ENCODE assay signal across 13 cellular contexts in genomic region chr14:25116607-25117006, GRCh38.
"Had no signal": no experiment of that assay in that cellular context is flagged by ENCODE, and none has a peak within 500 bp of the region (broad histone marks: within the 10 kb centered on the region; RNA-seq: fewer than 3 reads in every experiment).

No MANE protein-coding gene starts in this region.

- H3K27me3 ChIP-seq: spleen had no signal

- H3K4me1 Mint-ChIP-seq: activated B cell treated with CpG ODN at 0.5 μM for 24 hours; activated CD4-positive, alpha-beta T cell treated with anti-CD3 and anti-CD28 coated beads, Interleukin-2, amount 10 ng/mL, durations not matched to agents 24 days and 14 days; stimulated activated naive CD8-positive, alpha-beta T cell treated with anti-CD3 and anti-CD28 coated beads, Interleukin-15, amount 100 ng/mL, for 72 hours had no signal

- H3K36me3 Mint-ChIP-seq: activated naive CD8-positive, alpha-beta T cell had no signal

- H3K9me3 ChIP-seq: prostate gland, spleen had no signal

- H3K27ac ChIP-seq: prostate gland, SK-N-MC, spleen had no signal

- H3K9me3 Mint-ChIP-seq: activated B cell treated with CpG ODN at 0.5 μM for 24 hours; activated CD4-positive, alpha-beta T cell treated with anti-CD3 and anti-CD28 coated beads, Interleukin-2, amount 10 ng/mL, durations not matched to agents 24 days and 14 days had no signal

- H3K4me3 ChIP-seq: prostate gland, SK-N-MC, spleen had no signal

- H3K4me3 Mint-ChIP-seq: activated B cell treated with CpG ODN at 0.5 μM for 24 hours; activated CD4-positive, alpha-beta T cell treated with anti-CD3 and anti-CD28 coated beads, Interleukin-2, amount 10 ng/mL, durations not matched to agents 24 days and 14 days; activated CD8-positive, alpha-beta T cell treated with anti-CD3 and anti-CD28 coated beads, Interleukin-2, amount 10 ng/mL, durations not matched to agents 7 days and 5 days; activated naive CD8-positive, alpha-beta T cell; stimulated activated naive CD8-positive, alpha-beta T cell treated with anti-CD3 and anti-CD28 coated beads, Interleukin-15, amount 100 ng/mL, for 72 hours had no signal

- H3K36me3 ChIP-seq: prostate gland, spleen had no signal

- DNase-seq: activated B cell treated with CpG ODN at 0.5 μM for 24 hours; activated CD4-positive, alpha-beta T cell treated with anti-CD3 and anti-CD28 coated beads, Interleukin-2, amount 10 ng/mL, durations not matched to agents 24 days and 14 days; activated CD8-positive, alpha-beta memory T cell treated with anti-CD3 and anti-CD28 coated beads, Interleukin-2, amount 50 U/mL, for 4 hours; activated CD8-positive, alpha-beta T cell treated with anti-CD3 and anti-CD28 coated beads, Interleukin-2, amount 10 ng/mL, durations not matched to agents 7 days and 5 days; activated effector memory CD4-positive, alpha-beta T cell treated with anti-CD3 and anti-CD28 coated beads, Interleukin-2, amount 50 U/mL, for 16 hours; activated T-cell treated with anti-CD3 and anti-CD28 coated beads, Interleukin-2, amount 50 U/mL, for 48 hours; right cardiac atrium; spleen; stimulated activated naive CD8-positive, alpha-beta T cell treated with anti-CD3 and anti-CD28 coated beads, Interleukin-15, amount 100 ng/mL, for 72 hours had no signal

- H3K27me3 Mint-ChIP-seq: activated CD4-positive, alpha-beta T cell treated with anti-CD3 and anti-CD28 coated beads, Interleukin-2, amount 10 ng/mL, durations not matched to agents 24 days and 14 days had no signal

- H3K27ac Mint-ChIP-seq: activated B cell treated with CpG ODN at 0.5 μM for 24 hours; activated CD4-positive, alpha-beta T cell treated with anti-CD3 and anti-CD28 coated beads, Interleukin-2, amount 10 ng/mL, durations not matched to agents 24 days and 14 days; activated CD8-positive, alpha-beta T cell treated with anti-CD3 and anti-CD28 coated beads, Interleukin-2, amount 10 ng/mL, durations not matched to agents 7 days and 5 days; activated naive CD8-positive, alpha-beta T cell; stimulated activated naive CD8-positive, alpha-beta T cell treated with anti-CD3 and anti-CD28 coated beads, Interleukin-15, amount 100 ng/mL, for 72 hours had no signal

- H3K4me1 ChIP-seq: prostate gland, spleen had no signal

- FAIRE-seq: bronchial epithelial cell had no signal
